12 cellular contexts compared by ENCODE assay signal in genomic region chr10:48671914-48672595, GRCh38. TPM values are rescaled to one million over a fixed set of nuclear protein-coding genes. Genes with fewer than 3 reads are reported as not detected.
A peak's percentile ranks its signal among the peaks of the same experiment; 100 is the strongest.
DNase-seq lines count a peak whose midpoint lies in the region; ATAC-seq and TF ChIP-seq lines count a peak whose summit lies in the region.
"Had no signal": no experiment of that assay in that cellular context is flagged by ENCODE, and none has a peak within 500 bp of the region (broad histone marks: within the 10 kb centered on the region; RNA-seq: fewer than 3 reads in every experiment).

No MANE protein-coding gene starts in this region.

- no peaks in the 10 kb centered on the region for H3K4me1 ChIP-seq in right atrium auricular region
- H3K4me1 ChIP-seq: A549 had no signal

- peak; percentile 64 for TF ChIP-seq POLR2A in Raji (IDR thresholded peaks at IDR 0.05; ENCODE audit: insufficient read depth, low read depth, low read length)

- H3K4me1 Mint-ChIP-seq in CD14-positive monocyte, result peaks cover 9% of the 10 kb centered on the region
- H3K4me1 Mint-ChIP-seq: central memory CD8-positive, alpha-beta T cell had no signal

- H3K27ac ChIP-seq in right atrium auricular region, result no peak overlapping the region
- H3K27ac ChIP-seq: A549 had no signal

- H3K36me3 ChIP-seq in right atrium auricular region, result no peaks in the 10 kb centered on the region

- H3K4me3 ChIP-seq in right atrium auricular region, result no peak overlapping the region
- H3K4me3 ChIP-seq: A549 had no signal

- DNase-seq in right atrium auricular region (ENCODE audit: low spot score), result peak; percentile 49
- no peak for DNase-seq in left cardiac atrium
- DNase-seq in NCI-H2029 treated with DMSO at 0.1 percent for 48 hours (lab: John Stamatoyannopoulos, UW), result no peak
- no peak for DNase-seq in DMS53 (lab: John Stamatoyannopoulos, UW)
- no peak for DNase-seq in CD14-positive monocyte (ENCODE audit: low spot score)
- no peak for DNase-seq in DMS153 treated with DMSO at 0.1 percent for 48 hours (lab: John Stamatoyannopoulos, UW; ENCODE audit: unreplicated experiment)
- DNase-seq: NCI-H524, right cardiac atrium had no signal

- H3K9me3 Mint-ChIP-seq in CD14-positive monocyte, result peaks cover 0 to 3% (median 0%) of the 10 kb centered on the region in 7 donors
- H3K9me3 Mint-ChIP-seq: central memory CD8-positive, alpha-beta T cell had no signal

- no peaks in the 10 kb centered on the region for H3K27me3 ChIP-seq in right atrium auricular region

- H3K9me3 ChIP-seq in right atrium auricular region, result no peaks in the 10 kb centered on the region

- ATAC-seq in left cardiac atrium (no peak), HG02852 (IDR thresholded peaks at IDR 0.05; ENCODE audit: unreplicated experiment) (peak; percentile 40)
- ATAC-seq: A549 had no signal

- TF ChIP-seq CTCF in right atrium auricular region (IDR thresholded peaks at IDR 0.05) (no peak), CD14-positive monocyte (IDR thresholded peaks at IDR 0.05) (no peak)

- peaks cover 1 to 4% (median 1%) of the 10 kb centered on the region in 3 donors for H3K27me3 Mint-ChIP-seq in CD14-positive monocyte (ENCODE audit: low read depth in 3 of 3)

- no peaks in the 10 kb centered on the region for H3K36me3 Mint-ChIP-seq in CD14-positive monocyte

- intact Hi-C loops in left cardiac atrium (cut with DNase I) (no loop called here), CD14-positive monocyte (cut with micrococcal nuclease) (no loop called here)

- peak overlapping the region in 3 of 7 donors; percentile 35 to 74 (median 41) for H3K27ac Mint-ChIP-seq in CD14-positive monocyte

- H3K4me3 Mint-ChIP-seq in CD14-positive monocyte, result no peak overlapping the region
- H3K4me3 Mint-ChIP-seq: central memory CD8-positive, alpha-beta T cell had no signal

RNA-seq across cellular contexts. Expression of gene WDFY4, which starts 12.6 kb away (rescaled TPM):
- total RNA-seq in right atrium auricular region, result 1 to 10 TPM in 1 of 2 donors, under 1 TPM in 1; 0.70 to 2.0 TPM
- total RNA-seq in left cardiac atrium, result 1 to 10 TPM; 2.6 to 3.8 TPM
- polyA plus RNA-seq in CD14-positive monocyte, result 1 to 10 TPM; 7.5 to 9.8 TPM
- polyA plus RNA-seq: A549 had no signal
